Comparison of ENCODE assay signal across 20 cellular contexts in genomic region chr12:62898568-62898967, GRCh38. TPM values are rescaled to one million over a fixed set of nuclear protein-coding genes. Genes with fewer than 3 reads are reported as not detected.
DNase-seq lines count a peak whose midpoint lies in the region; ATAC-seq, FAIRE-seq and TF ChIP-seq lines count a peak whose summit lies in the region.
"Had no signal": no experiment of that assay in that cellular context is flagged by ENCODE, and none has a peak within 500 bp of the region (broad histone marks: within the 10 kb centered on the region; RNA-seq: fewer than 3 reads in every experiment).

No MANE protein-coding gene starts in this region.

- peaks cover 54% of the 10 kb centered on the region for H3K4me1 Mint-ChIP-seq in chondrocyte (ENCODE audit: low read depth)

- TF ChIP-seq CTCF in NB4 (IDR thresholded peaks at IDR 0.05; ENCODE audit: low read depth, low read length) (no peak), chondrocyte (IDR thresholded peaks at IDR 0.05) (no peak), neutrophil (IDR thresholded peaks at IDR 0.05) (no peak), D721Med (IDR thresholded peaks at IDR 0.05; ENCODE audit: insufficient read depth, missing control alignments) (no peak), GM13976 (IDR thresholded peaks at IDR 0.05; ENCODE audit: borderline replicate concordance, control extremely low read depth, extremely low read depth, insufficient read depth, missing control alignments) (no peak)

- no peaks in the 10 kb centered on the region for H3K27me3 ChIP-seq in neutrophil
- H3K27me3 ChIP-seq: sigmoid colon had no signal

- H3K4me3 ChIP-seq in NB4 (ENCODE audit: low read depth, low read length) (no peak overlapping the region), neutrophil (ENCODE audit: low read depth in 1 of 2, low read length in 1 of 2) (no peak overlapping the region)
- H3K4me3 ChIP-seq: sigmoid colon, thoracic aorta had no signal

- ATAC-seq in GM18868 (IDR thresholded peaks at IDR 0.05; ENCODE audit: unreplicated experiment) (peak; percentile 48), GM19452 (IDR thresholded peaks at IDR 0.05; ENCODE audit: unreplicated experiment) (no peak)
- ATAC-seq: activated CD8-positive, alpha-beta T cell treated with anti-CD3 and anti-CD28 coated beads for 36 hours had no signal

- H3K36me3 ChIP-seq in neutrophil = no peaks in the 10 kb centered on the region
- H3K36me3 ChIP-seq: sigmoid colon, thoracic aorta had no signal

- H3K36me3 Mint-ChIP-seq in chondrocyte (ENCODE audit: low read depth) = no peaks in the 10 kb centered on the region

- H3K9me3 ChIP-seq in neutrophil = no peaks in the 10 kb centered on the region
- H3K9me3 ChIP-seq: sigmoid colon, thoracic aorta had no signal

- TF ChIP-seq POLR2A in NB4 (IDR thresholded peaks at IDR 0.05; ENCODE audit: extremely low read depth, insufficient read length) = no peak

- H3K9me3 Mint-ChIP-seq in chondrocyte (ENCODE audit: low read depth) = peaks cover 2% of the 10 kb centered on the region
- H3K9me3 Mint-ChIP-seq: activated CD8-positive, alpha-beta T cell treated with anti-CD3 and anti-CD28 coated beads for 36 hours; activated T-helper 1 cell treated with anti-CD3 and anti-CD28 coated beads, Interleukin-12 subunit alpha, Interleukin-12 subunit beta, Interleukin-2, Interleukin-4 antibody, amounts not matched to agents 30 ng/mL and 10 ng/mL and 1 ng/mL, durations not matched to agents 14 hours and 24 hours and 36 hours had no signal

- peak overlapping the region; percentile 85 for H3K27ac Mint-ChIP-seq in chondrocyte (ENCODE audit: unreplicated experiment)
- H3K27ac Mint-ChIP-seq: activated CD8-positive, alpha-beta T cell treated with anti-CD3 and anti-CD28 coated beads for 36 hours; activated T-helper 1 cell treated with anti-CD3 and anti-CD28 coated beads, Interleukin-12 subunit alpha, Interleukin-12 subunit beta, Interleukin-2, Interleukin-4 antibody, amounts not matched to agents 30 ng/mL and 10 ng/mL and 1 ng/mL, durations not matched to agents 14 hours and 24 hours and 36 hours; B cell had no signal

- no peaks in the 10 kb centered on the region for H3K27me3 Mint-ChIP-seq in chondrocyte (ENCODE audit: low read depth)
- H3K27me3 Mint-ChIP-seq: activated CD8-positive, alpha-beta T cell treated with anti-CD3 and anti-CD28 coated beads for 36 hours; B cell had no signal

- DNase-seq in NB4 (ENCODE audit: low read depth) = peak; percentile 20
- no peak for DNase-seq in chondrocyte (ENCODE audit: low spot score)
- DNase-seq in stimulated activated CD4-positive, alpha-beta T cell treated with anti-CD3 and anti-CD28 coated beads, Interleukin-2, amount 100 ng/mL, for 24 hours = no peak
- DNase-seq in D721Med (ENCODE audit: insufficient read length, low spot score) = no peak
- no peak for DNase-seq in GM13976 (ENCODE audit: low spot score)
- DNase-seq: activated CD8-positive, alpha-beta T cell treated with anti-CD3 and anti-CD28 coated beads for 36 hours; DMS79 treated with DMSO at 0.1 percent for 48 hours; NCI-H1417 treated with DMSO at 0.1 percent for 48 hours; NK-92 treated with Interleukin-12 subunit alpha and Interleukin-12 subunit beta, amount 100 ng/mL, for 24 hours; sigmoid colon; stimulated activated CD4-positive, alpha-beta T cell treated with anti-CD3 and anti-CD28 coated beads, Interleukin-2, amount 100 ng/mL, for 48 hours; stimulated activated CD8-positive, alpha-beta memory T cell treated with anti-CD3 and anti-CD28 coated beads, Interleukin-4, amount 100 ng/mL, for 48 hours had no signal

- in situ Hi-C loops in GM13976 (cut with MboI; ENCODE audit: low sequenced_read_pairs, unreplicated experiment) = no loop called here

- peak overlapping the region; percentile 60 for H3K27ac ChIP-seq in neutrophil
- H3K27ac ChIP-seq: sigmoid colon, thoracic aorta had no signal

- peaks cover 33 to 43% of the 10 kb centered on the region in 2 experiments for H3K4me1 ChIP-seq in neutrophil (ENCODE audit: control insufficient read depth in 1 of 2, insufficient read depth in 1 of 2, low read depth in 1 of 2, low read length in 1 of 2)
- H3K4me1 ChIP-seq: sigmoid colon had no signal

- FAIRE-seq in D721Med (lab: Jason Lieb, UNC) = no peak
- FAIRE-seq: H1, TTC549 had no signal

- H3K4me3 Mint-ChIP-seq in chondrocyte (ENCODE audit: unreplicated experiment) = no peak overlapping the region
- H3K4me3 Mint-ChIP-seq: activated CD8-positive, alpha-beta T cell treated with anti-CD3 and anti-CD28 coated beads for 36 hours; activated T-helper 1 cell treated with anti-CD3 and anti-CD28 coated beads, Interleukin-12 subunit alpha, Interleukin-12 subunit beta, Interleukin-2, Interleukin-4 antibody, amounts not matched to agents 30 ng/mL and 10 ng/mL and 1 ng/mL, durations not matched to agents 14 hours and 24 hours and 36 hours; B cell had no signal

RNA-seq across cellular contexts. Expression of gene PPM1H, which starts 36.4 kb away (rescaled TPM):
- 34.3 to 55.9 TPM (median 44.8 TPM) in 3 replicates for total RNA-seq in chondrocyte
- total RNA-seq: activated T-helper 1 cell treated with anti-CD3 and anti-CD28 coated beads, Interleukin-12 subunit alpha, Interleukin-12 subunit beta, Interleukin-2, Interleukin-4 antibody, amounts not matched to agents 30 ng/mL and 10 ng/mL and 1 ng/mL, durations not matched to agents 14 hours and 24 hours and 36 hours; B cell had no signal
